In genomic region chr10:119812684-119813083, GRCh38 we compare ENCODE assay signal across 18 cellular contexts.
"Had no signal": no experiment of that assay in that cellular context is flagged by ENCODE, and none has a peak within 500 bp of the region (broad histone marks: within the 10 kb centered on the region; RNA-seq: fewer than 3 reads in every experiment).

No MANE protein-coding gene starts in this region.

- ATAC-seq: body of pancreas; foreskin keratinocyte; left ventricle myocardium superior; naive thymus-derived CD8-positive, alpha-beta T cell had no signal

- DNase-seq: activated CD4-positive, CD25-positive, alpha-beta regulatory T cell; activated CD8-positive, alpha-beta memory T cell treated with anti-CD3 and anti-CD28 coated beads, Interleukin-2, amount 50 U/mL, for 48 hours; activated naive CD8-positive, alpha-beta T cell treated with anti-CD3 and anti-CD28 coated beads for 36 hours; amygdala; body of pancreas; central memory CD4-positive, alpha-beta T cell; colonic mucosa; effector CD4-positive, alpha-beta T cell; foreskin keratinocyte; glutamatergic neuron; hypothalamus; kidney glomerular epithelial cell; left ventricle myocardium superior; mesenchymal stem cell; naive thymus-derived CD8-positive, alpha-beta T cell; stimulated activated CD4-positive, alpha-beta T cell treated with anti-CD3 and anti-CD28 coated beads, Interleukin-12 subunit alpha, Interleukin-12 subunit beta, amount 100 ng/mL, for 4 hours; stimulated activated CD4-positive, alpha-beta T cell treated with anti-CD3 and anti-CD28 coated beads, Interleukin-2, amount 100 ng/mL, for 24 hours had no signal

- H3K4me1 ChIP-seq: colonic mucosa, foreskin keratinocyte, parathyroid adenoma had no signal

- H3K36me3 ChIP-seq: colonic mucosa had no signal

- H3K27ac ChIP-seq: body of pancreas, colonic mucosa, foreskin keratinocyte, parathyroid adenoma had no signal

- H3K4me3 ChIP-seq: body of pancreas, colonic mucosa had no signal

- H3K9me3 ChIP-seq: body of pancreas, colonic mucosa had no signal

- H3K27me3 ChIP-seq: body of pancreas, colonic mucosa, foreskin keratinocyte had no signal
